17 cellular contexts compared by ENCODE assay signal in the genomic region with DNA sequence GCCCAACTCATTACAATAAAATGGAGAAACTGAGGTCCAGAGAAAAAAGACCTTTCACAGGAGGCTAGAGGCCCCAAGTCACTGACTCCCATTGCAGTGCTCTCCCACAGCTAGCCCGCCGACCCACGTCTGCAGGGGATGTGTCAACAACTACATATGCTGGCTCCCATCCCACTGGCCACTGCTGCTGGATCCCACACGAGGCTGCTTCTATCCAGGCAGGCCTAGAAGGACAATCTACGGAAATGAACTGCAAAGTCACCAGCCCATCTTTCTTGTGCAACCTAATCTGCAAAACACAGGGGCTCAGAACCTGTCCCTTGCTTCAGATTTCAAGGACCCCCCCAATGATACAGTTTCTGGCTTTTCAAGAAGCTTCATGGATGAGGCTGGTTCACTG. TPM values are rescaled to one million over a fixed set of nuclear protein-coding genes. Genes with fewer than 3 reads are reported as not detected.
A peak's percentile ranks its signal among the peaks of the same experiment; 100 is the strongest.
DNase-seq lines count a peak whose midpoint lies in the region; ATAC-seq and TF ChIP-seq lines count a peak whose summit lies in the region.
"Had no signal": no experiment of that assay in that cellular context is flagged by ENCODE, and none has a peak within 500 bp of the region (broad histone marks: within the 10 kb centered on the region; RNA-seq: fewer than 3 reads in every experiment).

No MANE protein-coding gene starts in this region.

- no peak for DNase-seq in esophagus squamous epithelium (lab: John Stamatoyannopoulos, UW)
- DNase-seq in memory B cell (ENCODE audit: low spot score in 2 of 2): no peak
- DNase-seq in tibial artery: peak in 1 of 2 donors; percentile 56
- no peak for DNase-seq in UCSD-AML1 (lab: John Stamatoyannopoulos, UW; ENCODE audit: unreplicated experiment)
- no peak for DNase-seq in H4 (ENCODE audit: low spot score)
- DNase-seq in MM.1S: no peak
- DNase-seq: activated CD4-positive, alpha-beta T cell treated with anti-CD3 and anti-CD28 coated beads for 1 hour; activated naive CD4-positive, alpha-beta T cell treated with anti-CD3 and anti-CD28 coated beads, Interleukin-2, amount 10 ng/mL, durations not matched to agents 7 days and 5 days; effector CD8-positive, alpha-beta T cell; foreskin keratinocyte; NCI-H187; NCI-H446; stimulated activated CD4-positive, alpha-beta T cell treated with anti-CD3 and anti-CD28 coated beads, Interleukin-2, amount 100 ng/mL, for 24 hours had no signal

- no peaks in the 10 kb centered on the region for H3K27me3 Mint-ChIP-seq in activated T-helper 17 cell treated with anti-CD3 and anti-CD28 coated beads, Interleukin-2, amount 50 U/mL, for 72 hours
- H3K27me3 Mint-ChIP-seq in memory B cell: no peaks in the 10 kb centered on the region
- H3K27me3 Mint-ChIP-seq: activated naive CD4-positive, alpha-beta T cell treated with anti-CD3 and anti-CD28 coated beads, Interleukin-2, amount 10 ng/mL, durations not matched to agents 7 days and 5 days; brain had no signal

- peaks cover 7 to 78% (median 51%) of the 10 kb centered on the region in 3 donors for H3K4me1 ChIP-seq in esophagus squamous epithelium
- H3K4me1 ChIP-seq in tibial artery: peaks cover 0 to 58% (median 23%) of the 10 kb centered on the region in 4 donors
- peaks cover 13% of the 10 kb centered on the region for H3K4me1 ChIP-seq in MM.1S (ENCODE audit: low read length)

- peaks cover 95% of the 10 kb centered on the region for H3K79me2 ChIP-seq in MM.1S (ENCODE audit: low read length)

- H3K36me3 ChIP-seq in esophagus squamous epithelium: peaks cover 0 to 2% (median 0%) of the 10 kb centered on the region in 3 donors
- no peaks in the 10 kb centered on the region for H3K36me3 ChIP-seq in tibial artery
- no peaks in the 10 kb centered on the region for H3K36me3 ChIP-seq in MM.1S (replicated peaks; ENCODE audit: insufficient read depth, low read length)
- H3K36me3 ChIP-seq: right lobe of liver had no signal

- no peaks in the 10 kb centered on the region for H3K9me3 ChIP-seq in esophagus squamous epithelium
- H3K9me3 ChIP-seq in tibial artery: no peaks in the 10 kb centered on the region
- H3K9me3 ChIP-seq in MM.1S (replicated peaks; ENCODE audit: insufficient read depth, low read length): no peaks in the 10 kb centered on the region
- H3K9me3 ChIP-seq: right lobe of liver had no signal

- peak overlapping the region; percentile 91 for H3K27ac Mint-ChIP-seq in activated T-helper 17 cell treated with anti-CD3 and anti-CD28 coated beads, Interleukin-2, amount 50 U/mL, for 72 hours
- H3K27ac Mint-ChIP-seq in memory B cell: peak overlapping the region; percentile 75
- H3K27ac Mint-ChIP-seq: activated naive CD4-positive, alpha-beta T cell treated with anti-CD3 and anti-CD28 coated beads, Interleukin-2, amount 10 ng/mL, durations not matched to agents 7 days and 5 days; brain had no signal

- intact Hi-C loops in esophagus squamous epithelium (cut with DNase I) (no loop called here), tibial artery (cut with DNase I; ENCODE audit: low total_unique reads) (no loop called here)

- no peak overlapping the region for H2AFZ ChIP-seq in MM.1S (ENCODE audit: low read length)

- H3K27me3 ChIP-seq in esophagus squamous epithelium (no peaks in the 10 kb centered on the region), tibial artery (no peaks in the 10 kb centered on the region), MM.1S (replicated peaks; ENCODE audit: insufficient read depth, low read length) (no peaks in the 10 kb centered on the region)
- H3K27me3 ChIP-seq: foreskin keratinocyte, right lobe of liver had no signal

- H3K4me3 ChIP-seq in esophagus squamous epithelium (no peak overlapping the region), tibial artery (no peak overlapping the region), MM.1S (ENCODE audit: low read length) (no peak overlapping the region)
- H3K4me3 ChIP-seq: right lobe of liver had no signal

- peaks cover 70% of the 10 kb centered on the region for H3K36me3 Mint-ChIP-seq in activated T-helper 17 cell treated with anti-CD3 and anti-CD28 coated beads, Interleukin-2, amount 50 U/mL, for 72 hours (ENCODE audit: low read depth)
- peaks cover 21% of the 10 kb centered on the region for H3K36me3 Mint-ChIP-seq in memory B cell

- WGBS in esophagus squamous epithelium, 2 donors: 63 to 66% methylated on average over 5 of the region's 5 CpGs

- no peak overlapping the region for H3K4me2 ChIP-seq in MM.1S (ENCODE audit: low read depth, low read length)

- H3K27ac ChIP-seq in esophagus squamous epithelium: peak overlapping the region; percentile 20 to 85 (median 72)
- peak overlapping the region; percentile 72 to 88 for H3K27ac ChIP-seq in tibial artery
- H3K27ac ChIP-seq in MM.1S (ENCODE audit: low read length): no peak overlapping the region
- H3K27ac ChIP-seq: foreskin keratinocyte had no signal

- no peaks in the 10 kb centered on the region; the same call in 1 of the 2 replicates for H4K20me1 ChIP-seq in MM.1S (ENCODE audit: insufficient read depth, low read length)

- no peak overlapping the region for H3K4me3 Mint-ChIP-seq in activated T-helper 17 cell treated with anti-CD3 and anti-CD28 coated beads, Interleukin-2, amount 50 U/mL, for 72 hours
- H3K4me3 Mint-ChIP-seq in memory B cell: no peak overlapping the region
- H3K4me3 Mint-ChIP-seq: activated naive CD4-positive, alpha-beta T cell treated with anti-CD3 and anti-CD28 coated beads, Interleukin-2, amount 10 ng/mL, durations not matched to agents 7 days and 5 days; brain had no signal

- H3K9me3 Mint-ChIP-seq in activated T-helper 17 cell treated with anti-CD3 and anti-CD28 coated beads, Interleukin-2, amount 50 U/mL, for 72 hours: no peaks in the 10 kb centered on the region
- H3K9me3 Mint-ChIP-seq in memory B cell: no peaks in the 10 kb centered on the region
- H3K9me3 Mint-ChIP-seq: activated naive CD4-positive, alpha-beta T cell treated with anti-CD3 and anti-CD28 coated beads, Interleukin-2, amount 10 ng/mL, durations not matched to agents 7 days and 5 days; brain had no signal

- H3K4me1 Mint-ChIP-seq in activated T-helper 17 cell treated with anti-CD3 and anti-CD28 coated beads, Interleukin-2, amount 50 U/mL, for 72 hours: peaks cover 59% of the 10 kb centered on the region
- peaks cover 63% of the 10 kb centered on the region for H3K4me1 Mint-ChIP-seq in memory B cell

- H3K9ac ChIP-seq in MM.1S (ENCODE audit: low read length): no peak overlapping the region

- no peak for ATAC-seq in activated T-helper 17 cell treated with anti-CD3 and anti-CD28 coated beads, Interleukin-2, amount 50 U/mL, for 72 hours (replicated peaks)
- no peak for ATAC-seq in memory B cell (ENCODE audit: low read depth)
- no peak for ATAC-seq in GM21576 (IDR thresholded peaks at IDR 0.05; ENCODE audit: unreplicated experiment)
- ATAC-seq: foreskin keratinocyte had no signal

- H3F3A ChIP-seq in MM.1S (ENCODE audit: insufficient read depth, low read length): peaks cover 5% of the 10 kb centered on the region

- TF ChIP-seq CTCF in esophagus squamous epithelium (IDR thresholded peaks at IDR 0.05): no peak
- TF ChIP-seq CTCF in tibial artery (IDR thresholded peaks at IDR 0.05): no peak
- TF ChIP-seq CTCF in MM.1S (IDR thresholded peaks at IDR 0.05; ENCODE audit: low read length): no peak

- TF ChIP-seq POLR2A in esophagus squamous epithelium (IDR thresholded peaks at IDR 0.05): no peak

- H3K9me2 ChIP-seq in MM.1S (replicated peaks; ENCODE audit: insufficient read depth, low read length): no peaks in the 10 kb centered on the region

RNA-seq across cellular contexts. Expression of gene RAPGEF1, which starts 24.0 kb away (rescaled TPM):
- 100 to 1,000 TPM; 147 to 167 TPM for total RNA-seq in activated T-helper 17 cell treated with anti-CD3 and anti-CD28 coated beads, Interleukin-2, amount 50 U/mL, for 72 hours
- 10 to 100 TPM; 12.2 to 40.4 (median 19.0) TPM for total RNA-seq in esophagus squamous epithelium
- 7.5 and 9.7 TPM in 2 replicates for total RNA-seq in H4 (2014; rRNA removed; shearing (Covaris generic))
